In genomic region chr7:155213385-155213784, GRCh38 we compare ENCODE assay signal across 13 cellular contexts.
DNase-seq lines count a peak whose midpoint lies in the region; ATAC-seq and TF ChIP-seq lines count a peak whose summit lies in the region.
"Had no signal": no experiment of that assay in that cellular context is flagged by ENCODE, and none has a peak within 500 bp of the region (broad histone marks: within the 10 kb centered on the region; RNA-seq: fewer than 3 reads in every experiment).

No MANE protein-coding gene starts in this region.

- no peak for DNase-seq in Caco-2
- DNase-seq in M059J (ENCODE audit: low read depth), result peak; percentile 75
- peak; percentile 70 for DNase-seq in chondrocyte (ENCODE audit: low spot score)
- DNase-seq in neural progenitor cell (ENCODE audit: low spot score), result no peak
- DNase-seq in DMS79 (lab: John Stamatoyannopoulos, UW), result no peak
- no peak for DNase-seq in stimulated activated naive B cell treated with anti-CD40 and anti-IgM and Interleukin-4, amounts not matched to agents 10 μg/mL and 1 μg/mL and 100 μg/mL, for 72 hours
- DNase-seq in NCI-H446 (lab: John Stamatoyannopoulos, UW), result no peak
- DNase-seq in DMS53 treated with DMSO at 0.1 percent for 48 hours (lab: John Stamatoyannopoulos, UW; ENCODE audit: unreplicated experiment), result no peak
- DNase-seq: CD4-positive, CD25-positive, alpha-beta regulatory T cell; MM.1S; psoas muscle; WERI-Rb-1 had no signal

- no peak for ATAC-seq in stimulated activated naive B cell treated with anti-CD40 and anti-IgM and Interleukin-4, amounts not matched to agents 10 μg/mL and 1 μg/mL and 100 μg/mL, for 72 hours (replicated peaks)
- ATAC-seq: psoas muscle had no signal

- H3K4me1 Mint-ChIP-seq in Caco-2 (ENCODE audit: low read depth, unreplicated experiment) (peaks cover 11% of the 10 kb centered on the region), chondrocyte (ENCODE audit: low read depth) (peaks cover 26% of the 10 kb centered on the region), neural progenitor cell (peaks cover 3% of the 10 kb centered on the region)
- H3K4me1 Mint-ChIP-seq in stimulated activated naive B cell treated with anti-CD40 and anti-IgM and Interleukin-4, amounts not matched to agents 10 μg/mL and 1 μg/mL and 100 μg/mL, for 72 hours, result peaks cover 8 to 12% of the 10 kb centered on the region in 2 donors
- H3K4me1 Mint-ChIP-seq: CD4-positive, CD25-positive, alpha-beta regulatory T cell had no signal

- H3K4me3 ChIP-seq in Caco-2 (ENCODE audit: low read depth, low read length), result no peak overlapping the region
- no peak overlapping the region for H3K4me3 ChIP-seq in neural progenitor cell
- H3K4me3 ChIP-seq: psoas muscle had no signal

- no peak overlapping the region for H3K4me2 ChIP-seq in neural progenitor cell

- H3K4me1 ChIP-seq in Caco-2 (peaks cover 17% of the 10 kb centered on the region), neural progenitor cell (no peaks in the 10 kb centered on the region)
- H3K4me1 ChIP-seq: psoas muscle had no signal

- peaks cover 7% of the 10 kb centered on the region for H3K9me3 Mint-ChIP-seq in Caco-2 (ENCODE audit: unreplicated experiment)
- no peaks in the 10 kb centered on the region for H3K9me3 Mint-ChIP-seq in chondrocyte (ENCODE audit: low read depth)
- H3K9me3 Mint-ChIP-seq in neural progenitor cell, result peaks cover 2% of the 10 kb centered on the region
- peaks cover 0 to 6% of the 10 kb centered on the region in 2 donors for H3K9me3 Mint-ChIP-seq in stimulated activated naive B cell treated with anti-CD40 and anti-IgM and Interleukin-4, amounts not matched to agents 10 μg/mL and 1 μg/mL and 100 μg/mL, for 72 hours
- H3K9me3 Mint-ChIP-seq: CD4-positive, CD25-positive, alpha-beta regulatory T cell had no signal

- BruUV-seq in Caco-2 (replicated peaks; lab: Mats Ljungman, UMichigan), result TSS peak; percentile 57

- TF ChIP-seq CTCF in Caco-2 (IDR thresholded peaks at IDR 0.05; ENCODE audit: insufficient read depth in 1 of 2, low read depth in 1 of 2, low read length in 1 of 2, severe bottlenecking in 1 of 2, unreplicated experiment in 1 of 2), result no peak
- no peak for TF ChIP-seq CTCF in chondrocyte (IDR thresholded peaks at IDR 0.05)
- TF ChIP-seq CTCF in neural progenitor cell (IDR thresholded peaks at IDR 0.05), result no peak

- no peaks in the 10 kb centered on the region for H3K79me2 ChIP-seq in neural progenitor cell (ENCODE audit: low read depth)

- H3K9ac ChIP-seq in neural progenitor cell, result no peak overlapping the region

- no peak overlapping the region for H2AFZ ChIP-seq in neural progenitor cell (replicated peaks)

- POLR2A ChIA-PET in Caco-2 (lab: Charles Lee), result no interaction called here

- H3K27me3 ChIP-seq in Caco-2 (replicated peaks; ENCODE audit: control insufficient read depth, insufficient read depth, low read length) (no peaks in the 10 kb centered on the region), neural progenitor cell (no peaks in the 10 kb centered on the region)

- H3F3A ChIP-seq in neural progenitor cell (ENCODE audit: low read depth), result no peaks in the 10 kb centered on the region

- no peaks in the 10 kb centered on the region for H3K9me3 ChIP-seq in Caco-2
- no peaks in the 10 kb centered on the region for H3K9me3 ChIP-seq in neural progenitor cell (ENCODE audit: low read depth)
- H3K9me3 ChIP-seq: psoas muscle had no signal

- no peak overlapping the region for H3K27ac ChIP-seq in neural progenitor cell
- H3K27ac ChIP-seq: psoas muscle, WERI-Rb-1 had no signal

- CTCF ChIA-PET in Caco-2 (lab: Charles Lee), result no interaction called here

- H3K27me3 Mint-ChIP-seq in Caco-2 (ENCODE audit: insufficient read depth, unreplicated experiment) (no peaks in the 10 kb centered on the region), chondrocyte (ENCODE audit: low read depth) (no peaks in the 10 kb centered on the region), neural progenitor cell (ENCODE audit: insufficient read depth, low read depth) (peaks cover 12% of the 10 kb centered on the region)
- H3K27me3 Mint-ChIP-seq in stimulated activated naive B cell treated with anti-CD40 and anti-IgM and Interleukin-4, amounts not matched to agents 10 μg/mL and 1 μg/mL and 100 μg/mL, for 72 hours, result peaks cover 13 to 22% of the 10 kb centered on the region in 2 donors

- H3K36me3 Mint-ChIP-seq in Caco-2 (ENCODE audit: insufficient read depth, unreplicated experiment) (no peaks in the 10 kb centered on the region), chondrocyte (ENCODE audit: low read depth) (no peaks in the 10 kb centered on the region), neural progenitor cell (no peaks in the 10 kb centered on the region)
- peaks cover 0 to 6% of the 10 kb centered on the region in 2 donors for H3K36me3 Mint-ChIP-seq in stimulated activated naive B cell treated with anti-CD40 and anti-IgM and Interleukin-4, amounts not matched to agents 10 μg/mL and 1 μg/mL and 100 μg/mL, for 72 hours
- H3K36me3 Mint-ChIP-seq: CD4-positive, CD25-positive, alpha-beta regulatory T cell had no signal

- H4K20me1 ChIP-seq in neural progenitor cell (ENCODE audit: low read depth), result no peaks in the 10 kb centered on the region

- H3K27ac Mint-ChIP-seq in Caco-2 (ENCODE audit: unreplicated experiment), result peak overlapping the region; percentile 83
- H3K27ac Mint-ChIP-seq in chondrocyte (ENCODE audit: unreplicated experiment), result peak overlapping the region; percentile 63
- peak overlapping the region; percentile 82 for H3K27ac Mint-ChIP-seq in neural progenitor cell
- H3K27ac Mint-ChIP-seq in stimulated activated naive B cell treated with anti-CD40 and anti-IgM and Interleukin-4, amounts not matched to agents 10 μg/mL and 1 μg/mL and 100 μg/mL, for 72 hours, result no peak overlapping the region
- H3K27ac Mint-ChIP-seq: CD4-positive, CD25-positive, alpha-beta regulatory T cell had no signal

- intact Hi-C loops in Caco-2 (cut with micrococcal nuclease; ENCODE audit: unreplicated experiment), result loop anchor here (5.0 kb wide), 1 partner anchor 84 kb away; the partner anchor contains the start of gene INSIG1

- H3K4me3 Mint-ChIP-seq in Caco-2 (ENCODE audit: unreplicated experiment) (peak overlapping the region; percentile 85), chondrocyte (ENCODE audit: unreplicated experiment) (no peak overlapping the region), neural progenitor cell (no peak overlapping the region)
- H3K4me3 Mint-ChIP-seq in stimulated activated naive B cell treated with anti-CD40 and anti-IgM and Interleukin-4, amounts not matched to agents 10 μg/mL and 1 μg/mL and 100 μg/mL, for 72 hours, result no peak overlapping the region
- H3K4me3 Mint-ChIP-seq: CD4-positive, CD25-positive, alpha-beta regulatory T cell; dendritic cell treated with granulocyte-macrophage colony-stimulating factor and Interleukin-4, amounts not matched to agents 40 ng/mL and 50 ng/mL, for 4 days had no signal

- H3K36me3 ChIP-seq in Caco-2 (ENCODE audit: control insufficient read depth, insufficient read depth, low read length) (no peaks in the 10 kb centered on the region), neural progenitor cell (no peaks in the 10 kb centered on the region)
- H3K36me3 ChIP-seq: WERI-Rb-1 had no signal

Comparison
In these comparisons a context has a peak if more than half of its experiments do, and no peak if none do; other contexts are left out.
1. DNase-seq: peak in M059J (single experiment) and chondrocyte (single experiment); none in Caco-2 (0 of 2), neural progenitor cell (single experiment), DMS79 (single experiment), stimulated activated naive B cell treated with anti-CD40 and anti-IgM and Interleukin-4, amounts not matched to agents 10 μg/mL and 1 μg/mL and 100 μg/mL, for 72 hours (single experiment), NCI-H446 (0 of 2) and DMS53 treated with DMSO at 0.1 percent for 48 hours (single experiment).